ENCODE assay signal across 24 cellular contexts in genomic region chr3:181379278-181379677, GRCh38.
"Had no signal": no experiment of that assay in that cellular context is flagged by ENCODE, and none has a peak within 500 bp of the region (broad histone marks: within the 10 kb centered on the region; RNA-seq: fewer than 3 reads in every experiment).

No MANE protein-coding gene starts in this region.

- H3K36me3 ChIP-seq: colonic mucosa, esophagus muscularis mucosa, esophagus squamous epithelium, gastrocnemius medialis, gastroesophageal sphincter, heart left ventricle, heart right ventricle had no signal

- H3K27ac ChIP-seq: colonic mucosa, coronary artery, epithelial cell of prostate, esophagus muscularis mucosa, esophagus squamous epithelium, foreskin keratinocyte, gastrocnemius medialis, gastroesophageal sphincter, heart left ventricle, heart right ventricle had no signal

- DNase-seq: colonic mucosa; cortex of kidney; dermis blood vessel endothelial cell; dorsolateral prefrontal cortex; effector CD4-positive, alpha-beta T cell; effector CD8-positive, alpha-beta T cell; effector memory CD4-positive, alpha-beta T cell; effector memory CD8-positive, alpha-beta T cell; endodermal cell; erythroblast; esophagus squamous epithelium; foreskin fibroblast; foreskin keratinocyte; foreskin melanocyte; gastrocnemius medialis; glutamatergic neuron; head of caudate nucleus; heart left ventricle; heart right ventricle had no signal

- H3K4me1 ChIP-seq: colonic mucosa, esophagus muscularis mucosa, esophagus squamous epithelium, foreskin keratinocyte, gastrocnemius medialis, gastroesophageal sphincter, heart left ventricle, heart right ventricle had no signal

- H3K9me3 ChIP-seq: colonic mucosa, esophagus muscularis mucosa, esophagus squamous epithelium, gastrocnemius medialis, gastroesophageal sphincter, heart left ventricle, heart right ventricle had no signal

- ATAC-seq: effector memory CD8-positive, alpha-beta T cell; esophagus mucosa; foreskin keratinocyte; gastrocnemius medialis; gastroesophageal sphincter; heart left ventricle; heart right ventricle had no signal

- H3K4me3 ChIP-seq: colonic mucosa, coronary artery, esophagus muscularis mucosa, esophagus squamous epithelium, gastrocnemius medialis, gastroesophageal sphincter, heart left ventricle, heart right ventricle had no signal

- H3K27me3 ChIP-seq: colonic mucosa, dorsolateral prefrontal cortex, esophagus muscularis mucosa, esophagus squamous epithelium, gastrocnemius medialis, gastroesophageal sphincter, heart left ventricle, heart right ventricle had no signal
